19 cellular contexts compared by ENCODE assay signal in genomic region chr14:61887628-61888027, GRCh38.
"Had no signal": no experiment of that assay in that cellular context is flagged by ENCODE, and none has a peak within 500 bp of the region (broad histone marks: within the 10 kb centered on the region; RNA-seq: fewer than 3 reads in every experiment).

No MANE protein-coding gene starts in this region.

- H3K4me3 Mint-ChIP-seq: activated CD4-positive, alpha-beta T cell treated with anti-CD3 and anti-CD28 coated beads for 36 hours; activated CD8-positive, alpha-beta T cell treated with anti-CD3 and anti-CD28 coated beads for 36 hours; activated naive CD8-positive, alpha-beta T cell treated with anti-CD3 and anti-CD28 coated beads, Interleukin-2, amount 10 ng/mL, durations not matched to agents 7 days and 5 days; brain; endodermal cell; memory B cell; nephron progenitor cell; T-cell had no signal

- H3K4me1 Mint-ChIP-seq: nephron progenitor cell had no signal

- H3K27me3 ChIP-seq: transverse colon had no signal

- H3K36me3 ChIP-seq: transverse colon had no signal

- DNase-seq: activated CD4-positive, alpha-beta T cell treated with anti-CD3 and anti-CD28 coated beads for 36 hours; activated CD8-positive, alpha-beta memory T cell treated with anti-CD3 and anti-CD28 coated beads, Interleukin-2, amount 50 U/mL, for 4 hours; activated CD8-positive, alpha-beta T cell treated with anti-CD3 and anti-CD28 coated beads for 36 hours; activated naive CD8-positive, alpha-beta T cell treated with anti-CD3 and anti-CD28 coated beads, Interleukin-2, amount 10 ng/mL, durations not matched to agents 7 days and 5 days; dermis blood vessel endothelial cell; endodermal cell; erythroblast; hypothalamus; nephron progenitor cell; psoas muscle; stimulated activated CD4-positive, alpha-beta T cell treated with anti-CD3 and anti-CD28 coated beads, Interleukin-2, amount 100 ng/mL, for 24 hours; stimulated activated naive CD4-positive, alpha-beta T cell; substantia nigra; T-cell; transverse colon had no signal

- H3K9me3 Mint-ChIP-seq: activated CD8-positive, alpha-beta T cell treated with anti-CD3 and anti-CD28 coated beads for 36 hours; endodermal cell; memory B cell; T-cell had no signal

- H3K36me3 Mint-ChIP-seq: brain, T-cell had no signal

- H3K27me3 Mint-ChIP-seq: brain, memory B cell had no signal

- H3K27ac ChIP-seq: psoas muscle, transverse colon, VCaP had no signal

- ATAC-seq: activated CD4-positive, alpha-beta T cell treated with anti-CD3 and anti-CD28 coated beads for 36 hours; activated CD8-positive, alpha-beta T cell treated with anti-CD3 and anti-CD28 coated beads for 36 hours; psoas muscle; sciatic nerve; T-cell had no signal

- H3K4me3 ChIP-seq: psoas muscle, transverse colon had no signal

- H3K9me3 ChIP-seq: psoas muscle, transverse colon had no signal

- H3K27ac Mint-ChIP-seq: activated CD4-positive, alpha-beta T cell treated with anti-CD3 and anti-CD28 coated beads for 36 hours; activated CD8-positive, alpha-beta T cell treated with anti-CD3 and anti-CD28 coated beads for 36 hours; activated naive CD8-positive, alpha-beta T cell treated with anti-CD3 and anti-CD28 coated beads, Interleukin-2, amount 10 ng/mL, durations not matched to agents 7 days and 5 days; brain; endodermal cell; memory B cell; nephron progenitor cell; T-cell had no signal

- H3K4me1 ChIP-seq: psoas muscle, transverse colon had no signal
